In the genomic region with DNA sequence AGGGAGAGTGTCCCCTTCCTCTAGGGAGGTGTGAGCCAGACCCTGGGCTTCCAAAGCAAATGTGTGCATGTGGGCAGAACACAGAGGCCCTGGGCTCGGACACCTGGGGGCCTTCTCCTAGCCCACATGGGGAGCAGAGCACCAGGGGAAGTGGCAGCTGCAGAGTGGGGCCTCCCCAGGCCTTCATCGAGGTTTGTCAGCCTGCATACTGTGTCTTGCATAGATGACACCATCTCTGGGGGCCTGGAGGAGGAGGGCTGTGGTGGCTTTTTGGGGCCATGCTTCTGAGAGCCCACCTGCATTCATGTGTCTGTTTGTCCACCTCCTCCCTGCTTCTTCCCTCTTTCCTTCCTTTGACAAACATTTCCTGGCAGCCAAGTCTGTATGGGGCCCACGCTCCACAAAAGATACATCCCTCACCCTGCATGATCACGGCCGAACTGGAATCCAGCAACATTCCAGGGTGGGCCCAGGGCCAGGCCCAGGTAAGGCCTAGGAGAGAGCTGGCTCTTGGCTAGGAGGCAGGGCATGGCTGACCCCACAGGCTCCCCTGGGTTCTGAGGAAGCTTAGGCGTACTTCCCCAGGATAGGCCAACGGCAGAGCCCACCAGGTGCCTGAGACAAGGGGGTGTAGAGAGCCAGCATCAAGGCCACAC, we compare ENCODE assay signal across 9 cellular contexts.
A peak's percentile ranks its signal among the peaks of the same experiment; 100 is the strongest.
DNase-seq lines count a peak whose midpoint lies in the region; FAIRE-seq and TF ChIP-seq lines count a peak whose summit lies in the region.
"Had no signal": no experiment of that assay in that cellular context is flagged by ENCODE, and none has a peak within 500 bp of the region (broad histone marks: within the 10 kb centered on the region; RNA-seq: fewer than 3 reads in every experiment).

No MANE protein-coding gene starts in this region.

- peaks cover 1% of the 10 kb centered on the region for H3K36me3 ChIP-seq in astrocyte (ENCODE audit: insufficient read depth, low read length)
- H3K36me3 ChIP-seq in mucosa of rectum (ENCODE audit: control insufficient read depth in 2 of 2, insufficient read depth in 2 of 2, low read length in 2 of 2): peaks cover 0 to 12% of the 10 kb centered on the region in 2 donors
- peaks cover 9% of the 10 kb centered on the region for H3K36me3 ChIP-seq in thymus (ENCODE audit: control insufficient read depth, insufficient read depth)

- H3K4me3 ChIP-seq in astrocyte (ENCODE audit: insufficient read depth, low read depth, low read length) (no peak overlapping the region), mucosa of rectum (ENCODE audit: low read length in 2 of 2) (no peak overlapping the region), thymus (ENCODE audit: low read length) (no peak overlapping the region)

- H3K27me3 ChIP-seq in astrocyte (ENCODE audit: insufficient read depth, low read length) (no peaks in the 10 kb centered on the region), mucosa of rectum (ENCODE audit: control insufficient read depth in 2 of 2, insufficient read depth in 2 of 2, low read length in 2 of 2) (no peaks in the 10 kb centered on the region), thymus (ENCODE audit: control insufficient read depth, insufficient read depth) (no peaks in the 10 kb centered on the region)

- peaks cover 74% of the 10 kb centered on the region for H3K79me2 ChIP-seq in astrocyte (ENCODE audit: insufficient read depth, low read length)

- H3K9ac ChIP-seq in astrocyte (ENCODE audit: low read length) (peak overlapping the region; percentile 73), mucosa of rectum (ENCODE audit: low read depth in 1 of 2, low read length in 2 of 2) (no peak overlapping the region)

- peaks cover 3% of the 10 kb centered on the region for H3K36me3 Mint-ChIP-seq in activated CD4-positive, alpha-beta T cell treated with anti-CD3 and anti-CD28 coated beads, Interleukin-2, amount 10 ng/mL, durations not matched to agents 7 days and 5 days (ENCODE audit: low read depth)
- H3K36me3 Mint-ChIP-seq in astrocyte (ENCODE audit: low read depth, unreplicated experiment): peaks cover 12% of the 10 kb centered on the region

- no peak overlapping the region for H3K4me3 Mint-ChIP-seq in activated CD4-positive, alpha-beta T cell treated with anti-CD3 and anti-CD28 coated beads, Interleukin-2, amount 10 ng/mL, durations not matched to agents 7 days and 5 days
- H3K4me3 Mint-ChIP-seq in astrocyte (ENCODE audit: unreplicated experiment): no peak overlapping the region

- H3K4me2 ChIP-seq in astrocyte (ENCODE audit: low read length): no peak overlapping the region

- peaks cover 9% of the 10 kb centered on the region for H4K20me1 ChIP-seq in astrocyte (ENCODE audit: insufficient read depth, low read length)

- H3K4me1 ChIP-seq in astrocyte (ENCODE audit: insufficient read depth, low read length): peaks cover 78% of the 10 kb centered on the region
- H3K4me1 ChIP-seq in mucosa of rectum (ENCODE audit: control insufficient read depth in 2 of 2, insufficient read depth in 2 of 2, low read length in 2 of 2): peaks cover 58 to 65% of the 10 kb centered on the region in 2 donors
- H3K4me1 ChIP-seq in thymus (ENCODE audit: control insufficient read depth, insufficient read depth, low read length): peaks cover 53% of the 10 kb centered on the region

- H3K9me3 ChIP-seq in astrocyte (ENCODE audit: insufficient read depth, low read depth, low read length) (no peaks in the 10 kb centered on the region), mucosa of rectum (ENCODE audit: control insufficient read depth in 2 of 2, low read length in 2 of 2) (no peaks in the 10 kb centered on the region), thymus (ENCODE audit: control insufficient read depth) (no peaks in the 10 kb centered on the region)

- POLR2A ChIA-PET in activated CD4-positive, alpha-beta T cell treated with anti-CD3 and anti-CD28 coated beads, Interleukin-2, amount 10 ng/mL, durations not matched to agents 7 days and 5 days (lab: Charles Lee): no interaction called here

- H3K27ac Mint-ChIP-seq in activated CD4-positive, alpha-beta T cell treated with anti-CD3 and anti-CD28 coated beads, Interleukin-2, amount 10 ng/mL, durations not matched to agents 7 days and 5 days: peak overlapping the region; percentile 88
- no peak overlapping the region for H3K27ac Mint-ChIP-seq in astrocyte (ENCODE audit: unreplicated experiment)

- peaks cover 78% of the 10 kb centered on the region for H3K4me1 Mint-ChIP-seq in activated CD4-positive, alpha-beta T cell treated with anti-CD3 and anti-CD28 coated beads, Interleukin-2, amount 10 ng/mL, durations not matched to agents 7 days and 5 days
- peaks cover 28% of the 10 kb centered on the region for H3K4me1 Mint-ChIP-seq in astrocyte (ENCODE audit: low read depth, unreplicated experiment)

- CTCF ChIA-PET in activated CD4-positive, alpha-beta T cell treated with anti-CD3 and anti-CD28 coated beads, Interleukin-2, amount 10 ng/mL, durations not matched to agents 7 days and 5 days (lab: Charles Lee): no interaction called here

- no peaks in the 10 kb centered on the region for H3K9me3 Mint-ChIP-seq in activated CD4-positive, alpha-beta T cell treated with anti-CD3 and anti-CD28 coated beads, Interleukin-2, amount 10 ng/mL, durations not matched to agents 7 days and 5 days
- no peaks in the 10 kb centered on the region for H3K9me3 Mint-ChIP-seq in astrocyte (ENCODE audit: unreplicated experiment)

- H3K27ac ChIP-seq in astrocyte (ENCODE audit: low read depth, low read length) (peak overlapping the region; percentile 95), mucosa of rectum (ENCODE audit: low read depth in 2 of 2, low read length in 2 of 2) (peak overlapping the region; percentile 67 to 86), thymus (ENCODE audit: low read depth) (peak overlapping the region; percentile 75)

- H2AFZ ChIP-seq in astrocyte (ENCODE audit: low read depth, low read length): no peak overlapping the region

- 42% methylated on average over 7 of the region's 7 CpGs for WGBS in thymus

- TF ChIP-seq CTCF in astrocyte (IDR thresholded peaks at IDR 0.05; ENCODE audit: insufficient read depth, low read depth, low read length): no peak

- DNase-seq in activated CD4-positive, alpha-beta T cell treated with anti-CD3 and anti-CD28 coated beads, Interleukin-2, amount 10 ng/mL, durations not matched to agents 7 days and 5 days: no peak
- DNase-seq in activated CD4-positive, alpha-beta T cell treated with anti-CD3 and anti-CD28 coated beads, Interleukin-2, amount 50 U/mL, for 4 hours: no peak
- no peak for DNase-seq in astrocyte (ENCODE audit: low read depth)
- no peak for DNase-seq in midbrain (lab: John Stamatoyannopoulos, UW)
- DNase-seq in cerebellar nuclear complex (lab: John Stamatoyannopoulos, UW): no peak
- DNase-seq in activated CD8-positive, alpha-beta memory T cell treated with anti-CD3 and anti-CD28 coated beads, Interleukin-2, amount 50 U/mL, for 4 hours: no peak
- DNase-seq: NCI-H2107 had no signal

- no peak for FAIRE-seq in astrocyte (lab: Jason Lieb, UNC)

- H3K27me3 Mint-ChIP-seq in activated CD4-positive, alpha-beta T cell treated with anti-CD3 and anti-CD28 coated beads, Interleukin-2, amount 10 ng/mL, durations not matched to agents 7 days and 5 days: no peaks in the 10 kb centered on the region
- H3K27me3 Mint-ChIP-seq in astrocyte (ENCODE audit: low read depth, unreplicated experiment): no peaks in the 10 kb centered on the region
